Comparison of ENCODE assay signal across 13 cellular contexts in the genomic region with DNA sequence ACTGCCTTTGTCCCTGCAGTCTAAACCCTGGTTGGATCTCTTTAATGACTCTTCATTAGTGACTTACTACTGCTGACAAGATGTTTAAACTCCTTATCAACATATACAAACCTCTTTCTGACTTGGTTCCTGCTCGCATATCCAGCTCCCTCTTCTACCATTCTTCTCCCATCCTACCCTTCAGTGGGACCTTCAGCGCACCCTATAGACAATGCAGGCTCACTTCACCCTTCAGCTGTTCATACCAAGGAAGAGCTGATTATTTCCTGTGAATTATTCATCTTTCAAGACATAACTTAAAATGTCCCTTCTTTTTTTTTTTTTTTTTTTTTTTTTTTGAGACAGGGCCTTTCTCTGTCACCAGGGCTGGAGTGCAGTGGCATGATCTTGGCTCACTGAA.
DNase-seq lines count a peak whose midpoint lies in the region; ATAC-seq, FAIRE-seq and TF ChIP-seq lines count a peak whose summit lies in the region.
"Had no signal": no experiment of that assay in that cellular context is flagged by ENCODE, and none has a peak within 500 bp of the region (broad histone marks: within the 10 kb centered on the region; RNA-seq: fewer than 3 reads in every experiment).

No MANE protein-coding gene starts in this region.

- no peak overlapping the region for H3K18ac ChIP-seq in H1 (ENCODE audit: extremely low read depth, low read length)

- no peak overlapping the region for H2AFZ ChIP-seq in H1 (ENCODE audit: low read length)

- no peak overlapping the region for H4K8ac ChIP-seq in H1 (ENCODE audit: extremely low read depth, insufficient read depth, low read length)

- H3K14ac ChIP-seq in H1 (ENCODE audit: insufficient read length) = no peak overlapping the region

- H3K4ac ChIP-seq in H1 (replicated peaks; ENCODE audit: insufficient read length, low read depth, low read length) = no peak overlapping the region

- no peak overlapping the region for H3K4me2 ChIP-seq in H1 (ENCODE audit: insufficient read depth in 1 of 2, low read depth in 2 of 2, low read length in 2 of 2)

- no peak overlapping the region for H2AK5ac ChIP-seq in H1 (ENCODE audit: low read depth, low read length)

- no peak for TF ChIP-seq EP300 in H1 (IDR thresholded peaks at IDR 0.05; ENCODE audit: borderline replicate concordance in 1 of 2, low read depth in 2 of 2, low read length in 2 of 2)

- no peak overlapping the region for H3K4me3 ChIP-seq in H1 (ENCODE audit: extremely low read depth in 1 of 4, insufficient read depth in 2 of 4, low read depth in 3 of 4, low read length in 4 of 4)
- H3K4me3 ChIP-seq: MG63 had no signal

- H3K9me3 ChIP-seq in H1 (ENCODE audit: insufficient read depth in 2 of 2, low read depth in 1 of 2, low read length in 1 of 2) = no peaks in the 10 kb centered on the region
- H3K9me3 ChIP-seq: MG63 had no signal

- no peak overlapping the region for H3K56ac ChIP-seq in H1 (replicated peaks; ENCODE audit: insufficient read length, low read depth, low read length)

- H2BK120ac ChIP-seq in H1 (replicated peaks; ENCODE audit: low read depth, low read length) = no peak overlapping the region

- H3K4me1 ChIP-seq in H1 (replicated peaks in 1 of 4; ENCODE audit: control insufficient read depth in 3 of 4, insufficient read depth in 4 of 4, low read length in 3 of 4) = peaks cover 0 to 4% (median 2%) of the 10 kb centered on the region in 4 experiments; a peak in 3 of 7 replicates

- no peak overlapping the region for H2BK15ac ChIP-seq in H1 (ENCODE audit: low read length)

- DNase-seq in GM20000 (ENCODE audit: low spot score) = no peak
- peak; percentile 32 for DNase-seq in LHCN-M2 (ENCODE audit: low read depth)
- DNase-seq in H1 (ENCODE audit: low read depth in 1 of 2, low spot score in 2 of 2) = no peak
- no peak for DNase-seq in D341Med (ENCODE audit: low spot score)
- DNase-seq in NCI-H2081 (lab: John Stamatoyannopoulos, UW) = no peak
- no peak for DNase-seq in NCI-H1436 treated with DMSO at 0.1 percent for 48 hours (lab: John Stamatoyannopoulos, UW)
- DNase-seq: DMS79 treated with DMSO at 0.1 percent for 48 hours; effector memory CD8-positive, alpha-beta T cell; MG63; stimulated activated CD4-positive, alpha-beta T cell treated with anti-CD3 and anti-CD28 coated beads, Interleukin-15, amount 100 ng/mL, for 24 hours had no signal

- POLR2A ChIA-PET in H1 (lab: Charles Lee; ENCODE audit: partially characterized antibody) = interaction anchor here (0.7 kb wide), 1 partner anchor 18 kb away, joined by 3 read pairs; no protein-coding TSS in a partner anchor

- CTCF ChIA-PET in H1 (lab: Charles Lee; ENCODE audit: partially characterized antibody) = interaction anchor here (0.6 to 3.0 kb wide), 11 partner anchors 9 to 845 kb away, joined by 3 to 12 read pairs (median 4); no protein-coding TSS in a partner anchor

- no peaks in the 10 kb centered on the region for H3K23me2 ChIP-seq in H1 (ENCODE audit: low read depth, low read length)

- no peak for TF ChIP-seq POLR2A in H1 (IDR thresholded peaks at IDR 0.05; ENCODE audit: control extremely low read depth in 1 of 2, low read depth in 2 of 2, low read length in 2 of 2)

- peaks cover 0 to 1% of the 10 kb centered on the region in 2 experiments for H4K20me1 ChIP-seq in H1 (replicated peaks in 1 of 2; ENCODE audit: control insufficient read depth in 1 of 2, insufficient read depth in 2 of 2, low read length in 2 of 2)

- TF ChIP-seq CTCF in C4-2B (conservative IDR thresholded peaks at IDR 0.05) (peak; percentile 31), GM20000 (IDR thresholded peaks at IDR 0.05; ENCODE audit: extremely low read depth, missing control alignments) (peak; percentile 21), H1 (IDR thresholded peaks at IDR 0.05; ENCODE audit: control extremely low read depth in 1 of 3, insufficient read depth in 1 of 3, low read depth in 1 of 3, low read length in 3 of 3) (peak in 2 of 3 experiments; percentile 28 to 38; a peak in 3 of 4 replicates)

- no peak overlapping the region for H3K23ac ChIP-seq in H1 (ENCODE audit: insufficient read length)

- no peak overlapping the region for H2BK5ac ChIP-seq in H1 (ENCODE audit: low read depth, low read length)

- no peak for ATAC-seq in GM19035 (IDR thresholded peaks at IDR 0.05; ENCODE audit: unreplicated experiment)
- ATAC-seq: activated T-helper 17 cell treated with anti-CD3 and anti-CD28 coated beads, Interleukin-2, amount 50 U/mL, for 72 hours; effector memory CD8-positive, alpha-beta T cell had no signal

- 77% methylated on average over 2 of the region's 2 CpGs; no CpG with 5 or more reads in 1 of the 2 experiments for WGBS in H1 (ENCODE audit: extremely low coverage in 1 of 2, insufficient coverage in 1 of 2, insufficient read length in 1 of 2, insufficient replicate concordance in 2 of 2, low coverage in 1 of 2, low lambda C conversion rate in 2 of 2, missing lambda C conversion rate in 1 of 2), 2 experiments

- H4K91ac ChIP-seq in H1 (replicated peaks; ENCODE audit: insufficient read length, low read length) = no peak overlapping the region

- H3K9ac ChIP-seq in H1 (replicated peaks in 1 of 4; ENCODE audit: extremely low read depth in 1 of 4, low read depth in 3 of 4, low read length in 3 of 4) = no peak overlapping the region

- no peak overlapping the region for H2BK12ac ChIP-seq in H1 (ENCODE audit: low read depth, low read length)

- peak; percentile 39 to 47 for TF ChIP-seq RAD21 in H1 (IDR thresholded peaks at IDR 0.05 in 1 of 2, conservative IDR thresholded peaks at IDR 0.05 in 1 of 2; ENCODE audit: low read depth in 2 of 2, low read length in 2 of 2)

- H3K79me1 ChIP-seq in H1 (ENCODE audit: low read depth, low read length) = no peaks in the 10 kb centered on the region

- no peaks in the 10 kb centered on the region for H3K27me3 ChIP-seq in H1 (replicated peaks in 1 of 4; ENCODE audit: control insufficient read depth in 3 of 4, extremely low read depth in 1 of 4, insufficient read depth in 3 of 4, low read length in 3 of 4)
- H3K27me3 ChIP-seq: MG63 had no signal

- no peak for FAIRE-seq in H1 (lab: Jason Lieb, UNC)

- no peak overlapping the region for H2BK20ac ChIP-seq in H1 (ENCODE audit: low read length)

- H3K36me3 ChIP-seq in H1 (ENCODE audit: control insufficient read depth in 2 of 4, insufficient read depth in 4 of 4, low read length in 3 of 4) = no peaks in the 10 kb centered on the region
- H3K36me3 ChIP-seq: MG63 had no signal

- no peak overlapping the region for H4K5ac ChIP-seq in H1 (ENCODE audit: insufficient read length, low read depth, low read length)

- no peak overlapping the region for H3K27ac ChIP-seq in C4-2B
- H3K27ac ChIP-seq in H1 (ENCODE audit: low read depth, low read length) = no peak overlapping the region

- peaks cover 0 to 11% of the 10 kb centered on the region in 2 experiments; a peak in 2 of 4 replicates for H3K79me2 ChIP-seq in H1 (ENCODE audit: control insufficient read depth in 1 of 2, insufficient read depth in 2 of 2, low read length in 2 of 2)

TF ChIP-seq in H1, 55 proteins besides CTCF, POLR2A, EP300 and RAD21:
- TF ChIP-seq, protein P1, sequence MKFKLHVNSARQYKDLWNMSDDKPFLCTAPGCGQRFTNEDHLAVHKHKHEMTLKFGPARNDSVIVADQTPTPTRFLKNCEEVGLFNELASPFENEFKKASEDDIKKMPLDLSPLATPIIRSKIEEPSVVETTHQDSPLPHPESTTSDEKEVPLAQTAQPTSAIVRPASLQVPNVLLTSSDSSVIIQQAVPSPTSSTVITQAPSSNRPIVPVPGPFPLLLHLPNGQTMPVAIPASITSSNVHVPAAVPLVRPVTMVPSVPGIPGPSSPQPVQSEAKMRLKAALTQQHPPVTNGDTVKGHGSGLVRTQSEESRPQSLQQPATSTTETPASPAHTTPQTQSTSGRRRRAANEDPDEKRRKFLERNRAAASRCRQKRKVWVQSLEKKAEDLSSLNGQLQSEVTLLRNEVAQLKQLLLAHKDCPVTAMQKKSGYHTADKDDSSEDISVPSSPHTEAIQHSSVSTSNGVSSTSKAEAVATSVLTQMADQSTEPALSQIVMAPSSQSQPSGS (IDR thresholded peaks at IDR 0.05; ENCODE audit: low read length) = no peak
- TF ChIP-seq POLR2AphosphoS5 (IDR thresholded peaks at IDR 0.05; ENCODE audit: low read depth, low read length) (no peak), SRF (IDR thresholded peaks at IDR 0.05; ENCODE audit: low read depth, low read length) (no peak), SP1 (IDR thresholded peaks at IDR 0.05; ENCODE audit: low read depth, low read length) (no peak), CEBPB (IDR thresholded peaks at IDR 0.05; ENCODE audit: low read depth, low read length) (no peak), BACH1 (IDR thresholded peaks at IDR 0.05; ENCODE audit: low read length) (no peak), SIRT6 (IDR thresholded peaks at IDR 0.05; ENCODE audit: low read length) (no peak), FOSL1 (IDR thresholded peaks at IDR 0.05; ENCODE audit: insufficient read depth, low read depth, low read length) (no peak), SP2 (IDR thresholded peaks at IDR 0.05; ENCODE audit: low read length) (no peak), ZNF274 (IDR thresholded peaks at IDR 0.05; ENCODE audit: borderline replicate concordance, extremely low read depth, low read length) (no peak), EZH2 (IDR thresholded peaks at IDR 0.05; ENCODE audit: low read depth, low read length, severe bottlenecking) (no peak)
- TF ChIP-seq, protein P2, sequence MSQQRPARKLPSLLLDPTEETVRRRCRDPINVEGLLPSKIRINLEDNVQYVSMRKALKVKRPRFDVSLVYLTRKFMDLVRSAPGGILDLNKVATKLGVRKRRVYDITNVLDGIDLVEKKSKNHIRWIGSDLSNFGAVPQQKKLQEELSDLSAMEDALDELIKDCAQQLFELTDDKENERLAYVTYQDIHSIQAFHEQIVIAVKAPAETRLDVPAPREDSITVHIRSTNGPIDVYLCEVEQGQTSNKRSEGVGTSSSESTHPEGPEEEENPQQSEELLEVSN (IDR thresholded peaks at IDR 0.05) = no peak
